In the genomic region with DNA sequence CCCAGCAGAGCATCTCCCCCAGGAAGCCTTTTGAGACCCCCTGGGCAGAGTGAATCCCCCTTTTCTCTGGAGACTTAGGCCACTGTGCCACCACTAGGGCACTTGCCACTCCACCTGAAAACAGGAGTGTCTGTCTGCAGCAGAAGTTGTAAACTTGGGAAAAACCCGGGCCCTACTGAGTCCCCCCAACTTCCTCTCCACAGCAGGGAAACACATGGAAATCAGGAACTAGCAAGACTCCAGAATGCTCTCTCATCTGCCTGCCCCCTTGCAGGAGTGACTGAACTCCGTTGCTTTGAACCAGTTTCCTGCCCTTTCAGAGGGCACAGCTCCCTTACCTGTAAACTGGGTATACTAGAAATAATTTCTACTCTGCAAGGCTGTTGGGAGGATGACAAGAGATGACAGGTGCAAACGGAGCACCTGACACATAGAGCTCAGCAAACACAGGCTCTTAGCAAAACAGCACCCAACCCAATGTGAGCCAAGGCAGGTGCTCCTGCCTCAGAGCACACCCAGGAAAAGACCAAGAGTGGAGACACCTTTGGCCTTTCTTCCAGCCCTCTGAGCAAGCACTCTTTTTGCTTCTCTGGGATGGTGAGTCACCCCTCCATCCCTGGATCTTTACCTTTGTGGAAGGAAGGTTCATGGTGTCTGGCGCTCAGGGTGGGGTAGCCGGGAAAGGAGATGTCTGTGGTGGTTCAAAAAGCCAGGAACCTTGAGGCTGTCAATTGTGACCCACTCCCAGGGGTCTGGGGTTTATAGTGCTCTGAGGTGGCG, we compare ENCODE assay signal across 8 cellular contexts. TPM values are rescaled to one million over a fixed set of nuclear protein-coding genes. Genes with fewer than 3 reads are reported as not detected.
DNase-seq lines count a peak whose midpoint lies in the region; ATAC-seq and TF ChIP-seq lines count a peak whose summit lies in the region.

A gene with protein sequence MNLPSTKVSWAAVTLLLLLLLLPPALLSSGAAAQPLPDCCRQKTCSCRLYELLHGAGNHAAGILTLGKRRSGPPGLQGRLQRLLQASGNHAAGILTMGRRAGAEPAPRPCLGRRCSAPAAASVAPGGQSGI (minus strand): TSS at position 736 of the 780 bp plus-strand sequence. CDS start 87 bp downstream, at position 649.

- H3K27me3 Mint-ChIP-seq in activated T-helper 1 cell treated with anti-CD3 and anti-CD28 coated beads, Interleukin-12 subunit alpha, Interleukin-12 subunit beta, Interleukin-2, Interleukin-4 antibody, amounts not matched to agents 30 ng/mL and 10 ng/mL and 1 ng/mL, durations not matched to agents 14 hours and 24 hours and 36 hours (ENCODE audit: insufficient read depth), result peaks cover 9% of the 10 kb centered on the region
- H3K27me3 Mint-ChIP-seq in memory B cell, result no peaks in the 10 kb centered on the region

- H3K9me3 ChIP-seq in heart left ventricle (no peaks in the 10 kb centered on the region), upper lobe of right lung (no peaks in the 10 kb centered on the region)

- H3K27me3 ChIP-seq in heart left ventricle (peaks cover 0 to 25% (median 13%) of the 10 kb centered on the region in 9 donors), upper lobe of right lung (peaks cover 19% of the 10 kb centered on the region)

- H3K27ac Mint-ChIP-seq in activated T-helper 1 cell treated with anti-CD3 and anti-CD28 coated beads, Interleukin-12 subunit alpha, Interleukin-12 subunit beta, Interleukin-2, Interleukin-4 antibody, amounts not matched to agents 30 ng/mL and 10 ng/mL and 1 ng/mL, durations not matched to agents 14 hours and 24 hours and 36 hours, result peak within 1 kb of the TSS; percentile 85
- H3K27ac Mint-ChIP-seq in memory B cell, result peak within 1 kb of the TSS; percentile 53

- H3K4me3 Mint-ChIP-seq in activated T-helper 1 cell treated with anti-CD3 and anti-CD28 coated beads, Interleukin-12 subunit alpha, Interleukin-12 subunit beta, Interleukin-2, Interleukin-4 antibody, amounts not matched to agents 30 ng/mL and 10 ng/mL and 1 ng/mL, durations not matched to agents 14 hours and 24 hours and 36 hours, result peak within 1 kb of the TSS; percentile 82
- peak within 1 kb of the TSS; percentile 74 for H3K4me3 Mint-ChIP-seq in memory B cell

- H3K36me3 ChIP-seq in heart left ventricle (no peaks in the 10 kb centered on the region), upper lobe of right lung (no peaks in the 10 kb centered on the region)

- no peak for TF ChIP-seq CTCF in heart left ventricle (IDR thresholded peaks at IDR 0.05)
- no peak for TF ChIP-seq CTCF in upper lobe of right lung (IDR thresholded peaks at IDR 0.05)

- TF ChIP-seq POLR2A in heart left ventricle (IDR thresholded peaks at IDR 0.05), result no peak

- DNase-seq in heart left ventricle (no peak), cardiac septum (ENCODE audit: low spot score) (no peak), memory B cell (ENCODE audit: low spot score in 2 of 2) (no peak), upper lobe of right lung (no peak), GOT3 (lab: John Stamatoyannopoulos, UW) (no peak)
- DNase-seq in activated T-helper 1 cell treated with anti-CD3 and anti-CD28 coated beads, Interleukin-12 subunit alpha, Interleukin-12 subunit beta, Interleukin-2, Interleukin-4 antibody, amounts not matched to agents 30 ng/mL and 10 ng/mL and 1 ng/mL, durations not matched to agents 14 hours and 24 hours and 36 hours (ENCODE audit: low spot score), result no peak
- no peak for DNase-seq in stimulated activated CD4-positive, alpha-beta T cell treated with anti-CD3 and anti-CD28 coated beads, Interleukin-1b, Interleukin-23, amount 100 ng/mL, for 48 hours

- H3K4me1 ChIP-seq in heart left ventricle (peaks cover 0 to 57% (median 27%) of the 10 kb centered on the region in 12 donors), upper lobe of right lung (peaks cover 33% of the 10 kb centered on the region)

- WGBS in heart left ventricle, 4 donors, result 76 to 89% (median 79%) methylated on average over 5 to 6 of the region's 6 CpGs

- no peak for ATAC-seq in heart left ventricle
- ATAC-seq in memory B cell (ENCODE audit: low read depth), result no peak
- ATAC-seq in upper lobe of right lung, result no peak
- no peak for ATAC-seq in HG02870 (IDR thresholded peaks at IDR 0.05; ENCODE audit: unreplicated experiment)

- peak within 1 kb of the TSS; percentile 27 to 72 (median 61) for H3K4me3 ChIP-seq in heart left ventricle
- peak within 1 kb of the TSS; percentile 63 for H3K4me3 ChIP-seq in upper lobe of right lung

- H3K27ac ChIP-seq in heart left ventricle (peak within 1 kb of the TSS in 9 of 12 donors; percentile 17 to 88 (median 75)), upper lobe of right lung (peak within 1 kb of the TSS; percentile 72)

- H3K9me3 Mint-ChIP-seq in activated T-helper 1 cell treated with anti-CD3 and anti-CD28 coated beads, Interleukin-12 subunit alpha, Interleukin-12 subunit beta, Interleukin-2, Interleukin-4 antibody, amounts not matched to agents 30 ng/mL and 10 ng/mL and 1 ng/mL, durations not matched to agents 14 hours and 24 hours and 36 hours, result no peaks in the 10 kb centered on the region
- H3K9me3 Mint-ChIP-seq in memory B cell, result no peaks in the 10 kb centered on the region

- peaks cover 4% of the 10 kb centered on the region for H3K36me3 Mint-ChIP-seq in activated T-helper 1 cell treated with anti-CD3 and anti-CD28 coated beads, Interleukin-12 subunit alpha, Interleukin-12 subunit beta, Interleukin-2, Interleukin-4 antibody, amounts not matched to agents 30 ng/mL and 10 ng/mL and 1 ng/mL, durations not matched to agents 14 hours and 24 hours and 36 hours (ENCODE audit: low read depth)
- no peaks in the 10 kb centered on the region for H3K36me3 Mint-ChIP-seq in memory B cell

- intact Hi-C loops in heart left ventricle (cut with DNase I) (loop anchor here in 6 of 10 donors (5.0 to 10.0 kb wide), 6 partner anchors 63 to 347 kb away; a partner anchor contains a TSS), cardiac septum (cut with DNase I) (loop anchor here (5.0 kb wide), 1 partner anchor 58 kb away; no protein-coding TSS in a partner anchor), upper lobe of right lung (cut with DNase I) (no loop called here)
- intact Hi-C loops in activated T-helper 1 cell treated with anti-CD3 and anti-CD28 coated beads, Interleukin-12 subunit alpha, Interleukin-12 subunit beta, Interleukin-2, Interleukin-4 antibody, amounts not matched to agents 30 ng/mL and 10 ng/mL and 1 ng/mL, durations not matched to agents 14 hours and 24 hours and 36 hours (cut with micrococcal nuclease), result loop anchor here (2.0 to 5.0 kb wide), 5 partner anchors 64 to 272 kb away; a partner anchor contains a TSS

- peaks cover 41% of the 10 kb centered on the region for H3K4me1 Mint-ChIP-seq in activated T-helper 1 cell treated with anti-CD3 and anti-CD28 coated beads, Interleukin-12 subunit alpha, Interleukin-12 subunit beta, Interleukin-2, Interleukin-4 antibody, amounts not matched to agents 30 ng/mL and 10 ng/mL and 1 ng/mL, durations not matched to agents 14 hours and 24 hours and 36 hours (ENCODE audit: low read depth)
- H3K4me1 Mint-ChIP-seq in memory B cell, result peaks cover 22% of the 10 kb centered on the region

RNA-seq across cellular contexts. Expression of the gene that starts here (rescaled TPM):
- total RNA-seq in heart left ventricle, result not detected
- polyA plus RNA-seq in heart left ventricle, result not detected
- not detected for total RNA-seq in cardiac septum
- not detected in 2 replicates for total RNA-seq in activated T-helper 1 cell treated with anti-CD3 and anti-CD28 coated beads, Interleukin-12 subunit alpha, Interleukin-12 subunit beta, Interleukin-2, Interleukin-4 antibody, amounts not matched to agents 30 ng/mL and 10 ng/mL and 1 ng/mL, durations not matched to agents 14 hours and 24 hours and 36 hours
- total RNA-seq in upper lobe of right lung, result not detected
